Comparison of ENCODE assay signal across 17 cellular contexts in genomic region chr20:24704899-24705298, GRCh38.
A peak's percentile ranks its signal among the peaks of the same experiment; 100 is the strongest.
DNase-seq lines count a peak whose midpoint lies in the region; ATAC-seq and TF ChIP-seq lines count a peak whose summit lies in the region.
"Had no signal": no experiment of that assay in that cellular context is flagged by ENCODE, and none has a peak within 500 bp of the region (broad histone marks: within the 10 kb centered on the region; RNA-seq: fewer than 3 reads in every experiment).

No MANE protein-coding gene starts in this region.

- no peak overlapping the region for H3K23ac ChIP-seq in H9 (ENCODE audit: insufficient read length, low read depth, low read length)

- intact Hi-C loops in sciatic nerve (cut with DNase I): no loop called here

- no peaks in the 10 kb centered on the region for H3K9me3 ChIP-seq in H9 (ENCODE audit: control insufficient read depth, low read depth, low read length)
- H3K9me3 ChIP-seq: Caco-2 had no signal

- H3K4me3 Mint-ChIP-seq in H9: no peak overlapping the region
- H3K4me3 Mint-ChIP-seq: CD4-positive, alpha-beta T cell; IgD-negative memory B cell had no signal

- no CpG with 5 or more reads among the region's 3 CpGs for WGBS in H9 (ENCODE audit: extremely low coverage, insufficient read length, low lambda C conversion rate)

- H3K27me3 Mint-ChIP-seq in H9 (ENCODE audit: low read depth): peaks cover 6% of the 10 kb centered on the region

- no peak overlapping the region for H3K4me2 ChIP-seq in H9 (ENCODE audit: insufficient read depth, insufficient read length, low read length)

- H3K27ac Mint-ChIP-seq in H9: no peak overlapping the region
- H3K27ac Mint-ChIP-seq: CD4-positive, alpha-beta T cell; IgD-negative memory B cell had no signal

- no peak overlapping the region for H3K9ac ChIP-seq in H9 (ENCODE audit: extremely low read depth, insufficient read length, low read length)

- H3K4me1 ChIP-seq in H9 (ENCODE audit: insufficient read depth, low read length): no peaks in the 10 kb centered on the region
- H3K4me1 ChIP-seq: Caco-2 had no signal

- H2BK12ac ChIP-seq in H9 (ENCODE audit: insufficient read length, low read depth, low read length): no peak overlapping the region

- H2AK5ac ChIP-seq in H9 (ENCODE audit: insufficient read length, low read length): no peak overlapping the region

- no peak overlapping the region for H2BK15ac ChIP-seq in H9 (ENCODE audit: low read depth, low read length)

- H3K23me2 ChIP-seq in H9 (ENCODE audit: insufficient read length, low read depth, low read length, poor library complexity, severe bottlenecking): no peaks in the 10 kb centered on the region

- no peaks in the 10 kb centered on the region for H3K79me2 ChIP-seq in H9 (ENCODE audit: insufficient read depth, low read length)

- H2BK5ac ChIP-seq in H9 (ENCODE audit: insufficient read length, low read length): no peak overlapping the region

- H3K79me1 ChIP-seq in H9 (ENCODE audit: insufficient read depth, low read depth, low read length, poor library complexity, severe bottlenecking): no peaks in the 10 kb centered on the region

- DNase-seq in H9 (peak; percentile 12), coronary artery (ENCODE audit: low spot score) (peak; percentile 29), left lobe of liver (ENCODE audit: low spot score) (peak; percentile 22), sciatic nerve (ENCODE audit: low spot score) (peak; percentile 28), AG08396 (ENCODE audit: low spot score) (no peak), RKO (ENCODE audit: low spot score) (no peak), cortex of kidney (lab: John Stamatoyannopoulos, UW) (no peak)
- DNase-seq: ACHN; AML-193; Caco-2; CD4-positive, alpha-beta T cell; GDM1; GOT3; H7 had no signal

- H3K27me3 ChIP-seq in H9 (ENCODE audit: insufficient read depth, low read length): no peaks in the 10 kb centered on the region

- H3K27ac ChIP-seq in H9 (ENCODE audit: insufficient read length, low read depth, low read length): no peak overlapping the region
- H3K27ac ChIP-seq in coronary artery: no peak overlapping the region
- H3K27ac ChIP-seq: C4-2B had no signal

- no peak overlapping the region for H4K8ac ChIP-seq in H9 (replicated peaks; ENCODE audit: insufficient read length, low read depth, low read length)

- H3K56ac ChIP-seq in H9 (ENCODE audit: insufficient read length, low read depth, low read length): no peak overlapping the region

- no peaks in the 10 kb centered on the region for H3K4me1 Mint-ChIP-seq in H9

- no peak overlapping the region for H2BK120ac ChIP-seq in H9 (ENCODE audit: low read depth, low read length, poor library complexity, severe bottlenecking)

- H3K9me3 Mint-ChIP-seq in H9: peaks cover 0 to 4% of the 10 kb centered on the region in 2 experiments; a peak in 1 of 5 replicates
- H3K9me3 Mint-ChIP-seq: CD4-positive, alpha-beta T cell; IgD-negative memory B cell had no signal

- H3T11ph ChIP-seq in H9 (ENCODE audit: low read length): no peak overlapping the region

- H3K4me3 ChIP-seq in coronary artery: no peak overlapping the region

- no peak for TF ChIP-seq CTCF in H9 (conservative IDR thresholded peaks at IDR 0.05)
- TF ChIP-seq CTCF in coronary artery (IDR thresholded peaks at IDR 0.05): no peak

- H4K91ac ChIP-seq in H9 (ENCODE audit: insufficient read length, low read depth, low read length): no peak overlapping the region

- no peak overlapping the region for H3K14ac ChIP-seq in H9 (ENCODE audit: insufficient read depth, low read length)

- H3K18ac ChIP-seq in H9 (ENCODE audit: insufficient read length, low read depth, low read length): no peak overlapping the region

- no peaks in the 10 kb centered on the region for H4K20me1 ChIP-seq in H9 (ENCODE audit: control insufficient read depth, insufficient read depth, insufficient read length)

- no peak overlapping the region for H2AFZ ChIP-seq in H9 (ENCODE audit: low read length)

- ATAC-seq in left lobe of liver: no peak
- no peak for ATAC-seq in sciatic nerve
- ATAC-seq: HepG2 had no signal

- H4K5ac ChIP-seq in H9 (ENCODE audit: insufficient read length, low read depth, low read length): no peak overlapping the region

- no peak overlapping the region for H3K4ac ChIP-seq in H9 (ENCODE audit: low read depth, low read length)

- no peak overlapping the region for H2BK20ac ChIP-seq in H9 (ENCODE audit: low read depth, low read length, poor library complexity, severe bottlenecking)

- no peaks in the 10 kb centered on the region; a peak in 1 of 7 replicates for H3K36me3 Mint-ChIP-seq in H9 (ENCODE audit: insufficient read depth in 1 of 3, low read depth in 3 of 3)
- H3K36me3 Mint-ChIP-seq: IgD-negative memory B cell had no signal

Comparison
In these comparisons a context has a peak if more than half of its experiments do, and no peak if none do; other contexts are left out.
1. DNase-seq: peak in H9 (single experiment), coronary artery (single experiment), left lobe of liver (single experiment) and sciatic nerve (single experiment); none in AG08396 (single experiment), RKO (single experiment) and cortex of kidney (single experiment).